Comparison of ENCODE assay signal across 25 cellular contexts in genomic region chr1:179803916-179804315, GRCh38.
"Had no signal": no experiment of that assay in that cellular context is flagged by ENCODE, and none has a peak within 500 bp of the region (broad histone marks: within the 10 kb centered on the region; RNA-seq: fewer than 3 reads in every experiment).

No MANE protein-coding gene starts in this region.

- DNase-seq: colonic mucosa; dermis blood vessel endothelial cell; effector memory CD4-positive, alpha-beta T cell; erythroblast; esophagus squamous epithelium; foreskin melanocyte; glutamatergic neuron; heart right ventricle; hippocampal formation; left cardiac atrium; left lung; mesenchymal stem cell; mucosa of descending colon; naive B cell; right lobe of liver; small intestine; stimulated activated CD4-positive, alpha-beta T cell treated with anti-CD3 and anti-CD28 coated beads, Interleukin-15, amount 100 ng/mL, for 24 hours; stimulated activated CD4-positive, alpha-beta T cell treated with anti-CD3 and anti-CD28 coated beads, Interleukin-2, amount 100 ng/mL, for 48 hours; stimulated activated naive B cell treated with anti-CD40 and anti-IgM and Interleukin-4, amounts not matched to agents 10 μg/mL and 1 μg/mL and 100 μg/mL, for 72 hours; upper lobe of left lung had no signal

- ATAC-seq: heart right ventricle; left cardiac atrium; left lung; mucosa of descending colon; natural killer cell treated with Interleukin-12 subunit alpha and Interleukin-12 subunit beta and Interleukin-15 and Interleukin-18, amount 100 ng/mL, for 72 hours; right lobe of liver; stimulated activated naive B cell treated with anti-CD40 and anti-IgM and Interleukin-4, amounts not matched to agents 10 μg/mL and 1 μg/mL and 100 μg/mL, for 72 hours had no signal

- H3K4me3 ChIP-seq: colonic mucosa, esophagus squamous epithelium, heart right ventricle, left lung, mucosa of descending colon, right lobe of liver, thoracic aorta, tibial nerve, upper lobe of left lung had no signal

- H3K36me3 ChIP-seq: colonic mucosa, esophagus squamous epithelium, heart right ventricle, left lung, neutrophil, right lobe of liver, thoracic aorta, tibial nerve, upper lobe of left lung had no signal

- H3K27me3 ChIP-seq: colonic mucosa, esophagus squamous epithelium, heart right ventricle, left lung, neutrophil, right lobe of liver, tibial nerve, upper lobe of left lung had no signal

- H3K9me3 ChIP-seq: colonic mucosa, esophagus squamous epithelium, heart right ventricle, left lung, mucosa of descending colon, neutrophil, right lobe of liver, thoracic aorta, tibial nerve, upper lobe of left lung had no signal

- H3K27ac ChIP-seq: colonic mucosa, esophagus squamous epithelium, heart right ventricle, left lung, neutrophil, parathyroid adenoma, right lobe of liver, thoracic aorta, tibial nerve, upper lobe of left lung had no signal

- H3K4me1 ChIP-seq: colonic mucosa, esophagus squamous epithelium, left lung, parathyroid adenoma, right lobe of liver, tibial nerve, upper lobe of left lung had no signal

- H3K9ac ChIP-seq: parathyroid adenoma had no signal
